In genomic region chr21:33396966-33397365, GRCh38 we compare ENCODE assay signal across 1 cellular context.
TF ChIP-seq lines count a peak whose summit lies in the region.

No MANE protein-coding gene starts in this region.

TF ChIP-seq in IMR-90, 13 proteins besides CTCF, POLR2A, EP300 and RAD21 (continued from another document):
- TF ChIP-seq, protein P1, sequence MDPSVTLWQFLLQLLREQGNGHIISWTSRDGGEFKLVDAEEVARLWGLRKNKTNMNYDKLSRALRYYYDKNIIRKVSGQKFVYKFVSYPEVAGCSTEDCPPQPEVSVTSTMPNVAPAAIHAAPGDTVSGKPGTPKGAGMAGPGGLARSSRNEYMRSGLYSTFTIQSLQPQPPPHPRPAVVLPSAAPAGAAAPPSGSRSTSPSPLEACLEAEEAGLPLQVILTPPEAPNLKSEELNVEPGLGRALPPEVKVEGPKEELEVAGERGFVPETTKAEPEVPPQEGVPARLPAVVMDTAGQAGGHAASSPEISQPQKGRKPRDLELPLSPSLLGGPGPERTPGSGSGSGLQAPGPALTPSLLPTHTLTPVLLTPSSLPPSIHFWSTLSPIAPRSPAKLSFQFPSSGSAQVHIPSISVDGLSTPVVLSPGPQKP (IDR thresholded peaks at IDR 0.05; ENCODE audit: borderline replicate concordance, low read depth, low read length), result no peak
- TF ChIP-seq RCOR1 (IDR thresholded peaks at IDR 0.05; ENCODE audit: insufficient replicate concordance, low read length) (no peak), RFX5 (IDR thresholded peaks at IDR 0.05; ENCODE audit: low read depth, low read length) (0 out of 2 replicates have a peak, but pooled peaks have one; percentile 20), NFE2L2 (IDR thresholded peaks at IDR 0.05; ENCODE audit: low read depth, low read length) (no peak), MAFK (IDR thresholded peaks at IDR 0.05; ENCODE audit: low read depth, low read length) (no peak), CHD1 (IDR thresholded peaks at IDR 0.05; ENCODE audit: low read depth, low read length) (no peak), FOS (IDR thresholded peaks at IDR 0.05; ENCODE audit: low read depth, low read length) (no peak), USF2 (IDR thresholded peaks at IDR 0.05; ENCODE audit: low read depth, low read length) (no peak), SMC3 (IDR thresholded peaks at IDR 0.05; ENCODE audit: low read depth, low read length) (no peak), MXI1 (IDR thresholded peaks at IDR 0.05; ENCODE audit: borderline replicate concordance, low read depth, low read length) (no peak), CEBPB (IDR thresholded peaks at IDR 0.05; ENCODE audit: low read depth, low read length) (0 out of 2 replicates have a peak, but pooled peaks have one; percentile 36), MAZ (IDR thresholded peaks at IDR 0.05; ENCODE audit: borderline replicate concordance, low read depth, low read length) (no peak)
